ENCODE assay signal across 30 cellular contexts in genomic region chr14:45819107-45819506, GRCh38.
"Had no signal": no experiment of that assay in that cellular context is flagged by ENCODE, and none has a peak within 500 bp of the region (broad histone marks: within the 10 kb centered on the region; RNA-seq: fewer than 3 reads in every experiment).

No MANE protein-coding gene starts in this region.

- H3K4me1 Mint-ChIP-seq: activated T-helper 17 cell treated with anti-CD3 and anti-CD28 coated beads, Interleukin-2, amount 50 U/mL, for 72 hours; central memory CD8-positive, alpha-beta T cell; WTC11 had no signal

- H3K36me3 ChIP-seq: brain microvascular endothelial cell, gastrocnemius medialis, heart left ventricle had no signal

- H3K9me3 Mint-ChIP-seq: activated CD8-positive, alpha-beta T cell treated with anti-CD3 and anti-CD28 coated beads for 36 hours had no signal

- H3K4me1 ChIP-seq: gastrocnemius medialis, heart left ventricle had no signal

- H3K4me3 ChIP-seq: gastrocnemius medialis, heart left ventricle had no signal

- ATAC-seq: activated CD8-positive, alpha-beta T cell treated with anti-CD3 and anti-CD28 coated beads for 36 hours; activated T-cell treated with anti-CD3 and anti-CD28 coated beads, Interleukin-2, amount 50 U/mL, for 4 hours; activated T-helper 17 cell treated with anti-CD3 and anti-CD28 coated beads, Interleukin-2, amount 50 U/mL, for 72 hours; effector memory CD8-positive, alpha-beta T cell; esophagus mucosa; gastrocnemius medialis; heart left ventricle; WTC11 had no signal

- DNase-seq: activated CD4-positive, alpha-beta T cell treated with anti-CD3 and anti-CD28 coated beads for 48 hours; activated CD4-positive, alpha-beta T cell treated with anti-CD3 and anti-CD28 coated beads, Interleukin-2, amount 50 U/mL, for 1 hour; activated CD4-positive, alpha-beta T cell treated with anti-CD3 and anti-CD28 coated beads, Interleukin-2, amount 50 U/mL, for 48 hours; activated CD8-positive, alpha-beta memory T cell treated with anti-CD3 and anti-CD28 coated beads for 24 hours; activated CD8-positive, alpha-beta T cell treated with anti-CD3 and anti-CD28 coated beads for 36 hours; activated effector memory CD4-positive, alpha-beta T cell treated with Interleukin-2 at 50 U/mL for 16 hours; activated gamma-delta T cell treated with Interleukin-2 at 50 U/mL for 16 hours; activated naive CD4-positive, alpha-beta T cell treated with anti-CD3 and anti-CD28 coated beads, Interleukin-2, amount 50 U/mL, for 16 hours; activated naive CD4-positive, alpha-beta T cell treated with Interleukin-2 at 50 U/mL for 16 hours; activated T-cell treated with anti-CD3 and anti-CD28 coated beads, Interleukin-2, amount 50 U/mL, for 4 hours; amniotic stem cell; anterior cingulate cortex; brain microvascular endothelial cell; cortex of kidney; dermis blood vessel endothelial cell; effector CD4-positive, alpha-beta T cell; effector memory CD8-positive, alpha-beta T cell; foreskin fibroblast; gastrocnemius medialis; glutamatergic neuron; heart left ventricle; T-helper 2 cell had no signal

- H3K27me3 ChIP-seq: brain microvascular endothelial cell, gastrocnemius medialis, heart left ventricle had no signal

- FAIRE-seq: astrocyte, bronchial epithelial cell, colon had no signal

- H3K27ac Mint-ChIP-seq: activated CD8-positive, alpha-beta T cell treated with anti-CD3 and anti-CD28 coated beads for 36 hours; activated naive CD8-positive, alpha-beta T cell; activated T-helper 17 cell treated with anti-CD3 and anti-CD28 coated beads, Interleukin-2, amount 50 U/mL, for 72 hours; effector memory CD8-positive, alpha-beta T cell; WTC11 had no signal

- H3K9me3 ChIP-seq: gastrocnemius medialis had no signal

- H3K36me3 Mint-ChIP-seq: activated naive CD8-positive, alpha-beta T cell had no signal

- H3K27ac ChIP-seq: brain microvascular endothelial cell, gastrocnemius medialis, heart left ventricle had no signal

- H3K27me3 Mint-ChIP-seq: activated CD8-positive, alpha-beta T cell treated with anti-CD3 and anti-CD28 coated beads for 36 hours; activated T-helper 17 cell treated with anti-CD3 and anti-CD28 coated beads, Interleukin-2, amount 50 U/mL, for 72 hours; central memory CD8-positive, alpha-beta T cell; effector memory CD8-positive, alpha-beta T cell had no signal

- H3K4me3 Mint-ChIP-seq: activated CD8-positive, alpha-beta T cell treated with anti-CD3 and anti-CD28 coated beads for 36 hours; activated naive CD8-positive, alpha-beta T cell; activated T-cell treated with anti-CD3 and anti-CD28 coated beads, Interleukin-2, amount 50 U/mL, for 4 hours; activated T-helper 17 cell treated with anti-CD3 and anti-CD28 coated beads, Interleukin-2, amount 50 U/mL, for 72 hours; central memory CD8-positive, alpha-beta T cell; effector memory CD8-positive, alpha-beta T cell; WTC11 had no signal
